ENCODE assay signal across 10 cellular contexts in genomic region chr12:43282106-43282505, GRCh38.
DNase-seq lines count a peak whose midpoint lies in the region; ATAC-seq, FAIRE-seq and TF ChIP-seq lines count a peak whose summit lies in the region.
"Had no signal": no experiment of that assay in that cellular context is flagged by ENCODE, and none has a peak within 500 bp of the region (broad histone marks: within the 10 kb centered on the region; RNA-seq: fewer than 3 reads in every experiment).

No MANE protein-coding gene starts in this region.

- DNase-seq in AML-193 (lab: John Stamatoyannopoulos, UW) = peak; percentile 4 to 36
- peak; percentile 65 for DNase-seq in IMR-90
- peak; percentile 37 for DNase-seq in SW480 (ENCODE audit: low spot score)
- DNase-seq in NCI-H345 (lab: John Stamatoyannopoulos, UW) = no peak
- DNase-seq in activated CD4-positive, alpha-beta memory T cell treated with anti-CD3 and anti-CD28 coated beads for 36 hours = no peak
- DNase-seq in MG63 = no peak
- DNase-seq in putamen (ENCODE audit: low spot score) = no peak

- in situ Hi-C loops in IMR-90 (cut with MboI; ENCODE audit: low sequenced_read_pairs) = loop anchor here (5.0 to 25.0 kb wide), 4 partner anchors 50 to 1147 kb away; partner anchors contain the start of genes PPHLN1, PRICKLE1 and ZCRB1

- no peak overlapping the region for H2BK20ac ChIP-seq in IMR-90 (ENCODE audit: low read depth, low read length)

- H3K79me1 ChIP-seq in IMR-90 (ENCODE audit: low read depth in 1 of 2, low read length in 2 of 2) = no peaks in the 10 kb centered on the region

- no peak overlapping the region for H3K27ac Mint-ChIP-seq in activated CD4-positive, alpha-beta memory T cell treated with anti-CD3 and anti-CD28 coated beads for 36 hours

- H3K27ac ChIP-seq in IMR-90 (ENCODE audit: insufficient read depth, low read length) = no peak overlapping the region
- H3K27ac ChIP-seq: gastroesophageal sphincter had no signal

- no peak overlapping the region for H4K91ac ChIP-seq in IMR-90 (ENCODE audit: insufficient read depth, low read depth, low read length)

- peak; percentile 69 for TF ChIP-seq CTCF in IMR-90 (conservative IDR thresholded peaks at IDR 0.05; ENCODE audit: low read depth, low read length)

- no peak overlapping the region for H2AK9ac ChIP-seq in IMR-90 (replicated peaks; ENCODE audit: low read depth, low read length, poor library complexity)

- no peaks in the 10 kb centered on the region for H3K4me1 Mint-ChIP-seq in activated CD4-positive, alpha-beta memory T cell treated with anti-CD3 and anti-CD28 coated beads for 36 hours (ENCODE audit: low read depth)

- no peak overlapping the region for H3K56ac ChIP-seq in IMR-90 (ENCODE audit: extremely low read depth, insufficient read depth, low read length)

- no peak overlapping the region for H2AK5ac ChIP-seq in IMR-90 (ENCODE audit: low read depth, low read length)

- intact Hi-C loops in IMR-90 (cut with micrococcal nuclease) = loop anchor here (1.0 to 5.0 kb wide), 4 partner anchors 55 to 955 kb away; partner anchors contain the start of genes PPHLN1 and ZCRB1
- intact Hi-C loops in activated CD4-positive, alpha-beta memory T cell treated with anti-CD3 and anti-CD28 coated beads for 36 hours (cut with micrococcal nuclease) = no loop called here

- peak; percentile 78 for TF ChIP-seq RAD21 in IMR-90 (IDR thresholded peaks at IDR 0.05; ENCODE audit: low read length)

- H3K36me3 Mint-ChIP-seq in activated CD4-positive, alpha-beta memory T cell treated with anti-CD3 and anti-CD28 coated beads for 36 hours = no peaks in the 10 kb centered on the region

- H3K23ac ChIP-seq in IMR-90 (ENCODE audit: low read depth, low read length) = no peak overlapping the region

- H4K5ac ChIP-seq in IMR-90 (ENCODE audit: low read depth, low read length) = no peak overlapping the region

- peak; percentile 22; the same call in 1 of the 2 replicates for ATAC-seq in IMR-90 (ENCODE audit: low read depth)
- ATAC-seq: gastroesophageal sphincter had no signal

- no peak overlapping the region for H3K14ac ChIP-seq in IMR-90 (replicated peaks; ENCODE audit: low read depth, low read length)

- H3K4ac ChIP-seq in IMR-90 (ENCODE audit: low read depth, low read length) = no peak overlapping the region

- H2BK120ac ChIP-seq in IMR-90 (ENCODE audit: low read depth, low read length) = peak overlapping the region; percentile 96; the same call in 1 of the 2 replicates

- H4K8ac ChIP-seq in IMR-90 (ENCODE audit: low read depth in 2 of 2, low read length in 2 of 2) = no peak overlapping the region

- H3K36me3 ChIP-seq in IMR-90 (ENCODE audit: control insufficient read depth, insufficient read depth, low read length) = no peaks in the 10 kb centered on the region
- no peaks in the 10 kb centered on the region for H3K36me3 ChIP-seq in MG63
- H3K36me3 ChIP-seq: gastroesophageal sphincter had no signal

- no peak overlapping the region for H2BK15ac ChIP-seq in IMR-90 (ENCODE audit: low read depth, low read length)

- FAIRE-seq in islet of Langerhans (lab: Jason Lieb, UNC) = peak; percentile 96

- H3K9me3 ChIP-seq in IMR-90 (ENCODE audit: control insufficient read depth, insufficient read depth, low read length) = no peaks in the 10 kb centered on the region
- no peaks in the 10 kb centered on the region for H3K9me3 ChIP-seq in MG63
- H3K9me3 ChIP-seq: gastroesophageal sphincter had no signal

- no TSS peak for BruUV-seq in IMR-90 (replicated peaks; lab: Mats Ljungman, UMichigan)

- H3K9me3 Mint-ChIP-seq in activated CD4-positive, alpha-beta memory T cell treated with anti-CD3 and anti-CD28 coated beads for 36 hours = no peaks in the 10 kb centered on the region

- no peak overlapping the region for H3K9ac ChIP-seq in IMR-90 (ENCODE audit: low read depth, low read length)

- peak overlapping the region; percentile 99 for H2BK5ac ChIP-seq in IMR-90 (ENCODE audit: low read depth, low read length, poor library complexity, severe bottlenecking)

- no peak overlapping the region for H3K4me3 ChIP-seq in IMR-90 (ENCODE audit: insufficient read depth, low read depth, low read length)
- no peak overlapping the region for H3K4me3 ChIP-seq in MG63
- H3K4me3 ChIP-seq: gastroesophageal sphincter, GM23338 had no signal

- H3K4me3 Mint-ChIP-seq in activated CD4-positive, alpha-beta memory T cell treated with anti-CD3 and anti-CD28 coated beads for 36 hours = no peak overlapping the region
- H3K4me3 Mint-ChIP-seq: GM23338 had no signal

- POLR2A ChIA-PET in IMR-90 (lab: Charles Lee; ENCODE audit: unreplicated experiment) = no interaction called here
- POLR2A ChIA-PET in activated CD4-positive, alpha-beta memory T cell treated with anti-CD3 and anti-CD28 coated beads for 36 hours (lab: Charles Lee) = no interaction called here

- no peaks in the 10 kb centered on the region for H3K27me3 ChIP-seq in IMR-90 (ENCODE audit: control insufficient read depth, insufficient read depth, low read length)
- H3K27me3 ChIP-seq in MG63 = no peaks in the 10 kb centered on the region
- H3K27me3 ChIP-seq: gastroesophageal sphincter had no signal

- no peaks in the 10 kb centered on the region for H4K20me1 ChIP-seq in IMR-90 (ENCODE audit: insufficient read depth, low read length)

- no peak overlapping the region for H3K18ac ChIP-seq in IMR-90 (ENCODE audit: low read depth, low read length)

- no peak for TF ChIP-seq POLR2A in IMR-90 (IDR thresholded peaks at IDR 0.05; ENCODE audit: low read depth, low read length)

- dilution Hi-C loops in IMR-90 (cut with HindIII; ENCODE audit: low sequenced_read_pairs, unreplicated experiment) = no loop called here

- H2AFZ ChIP-seq in IMR-90 (replicated peaks; ENCODE audit: low read length, poor library complexity) = no peak overlapping the region

- H3K9me1 ChIP-seq in IMR-90 (ENCODE audit: insufficient read depth, low read length) = no peaks in the 10 kb centered on the region

- H3K27me3 Mint-ChIP-seq in activated CD4-positive, alpha-beta memory T cell treated with anti-CD3 and anti-CD28 coated beads for 36 hours = no peaks in the 10 kb centered on the region

- CTCF ChIA-PET in IMR-90 (lab: Yijun Ruan, JAX) = interaction anchor here (0.6 to 2.1 kb wide), 8 partner anchors 57 to 1073 kb away, joined by 3 to 12 read pairs (median 4); no protein-coding TSS in a partner anchor
- CTCF ChIA-PET in activated CD4-positive, alpha-beta memory T cell treated with anti-CD3 and anti-CD28 coated beads for 36 hours (lab: Charles Lee) = interaction anchor here (0.8 kb wide), 1 partner anchor 800 kb away, joined by 4 read pairs; no protein-coding TSS in a partner anchor

- no peak overlapping the region for H3K4me2 ChIP-seq in IMR-90 (ENCODE audit: low read depth, low read length)
- H3K4me2 ChIP-seq: GM23338 had no signal

- peaks cover 6% of the 10 kb centered on the region; the same call in 1 of the 2 replicates for H3K4me1 ChIP-seq in IMR-90 (ENCODE audit: control insufficient read depth, insufficient read depth, low read length)

TF ChIP-seq in IMR-90, 13 proteins besides CTCF, POLR2A, EP300 and RAD21:
- TF ChIP-seq SMC3 (IDR thresholded peaks at IDR 0.05; ENCODE audit: low read depth, low read length) (peak; percentile 74), CEBPB (IDR thresholded peaks at IDR 0.05; ENCODE audit: low read depth, low read length) (no peak)
TF ChIP-seq in IMR-90: peak in this region for 1.

Comparison
In these comparisons a context has a peak if more than half of its experiments do, and no peak if none do; other contexts are left out.
1. DNase-seq: peak in AML-193 (2 of 2), IMR-90 (single experiment) and SW480 (single experiment); none in NCI-H345 (single experiment), activated CD4-positive, alpha-beta memory T cell treated with anti-CD3 and anti-CD28 coated beads for 36 hours (single experiment), MG63 (single experiment) and putamen (single experiment).